In the genomic region with DNA sequence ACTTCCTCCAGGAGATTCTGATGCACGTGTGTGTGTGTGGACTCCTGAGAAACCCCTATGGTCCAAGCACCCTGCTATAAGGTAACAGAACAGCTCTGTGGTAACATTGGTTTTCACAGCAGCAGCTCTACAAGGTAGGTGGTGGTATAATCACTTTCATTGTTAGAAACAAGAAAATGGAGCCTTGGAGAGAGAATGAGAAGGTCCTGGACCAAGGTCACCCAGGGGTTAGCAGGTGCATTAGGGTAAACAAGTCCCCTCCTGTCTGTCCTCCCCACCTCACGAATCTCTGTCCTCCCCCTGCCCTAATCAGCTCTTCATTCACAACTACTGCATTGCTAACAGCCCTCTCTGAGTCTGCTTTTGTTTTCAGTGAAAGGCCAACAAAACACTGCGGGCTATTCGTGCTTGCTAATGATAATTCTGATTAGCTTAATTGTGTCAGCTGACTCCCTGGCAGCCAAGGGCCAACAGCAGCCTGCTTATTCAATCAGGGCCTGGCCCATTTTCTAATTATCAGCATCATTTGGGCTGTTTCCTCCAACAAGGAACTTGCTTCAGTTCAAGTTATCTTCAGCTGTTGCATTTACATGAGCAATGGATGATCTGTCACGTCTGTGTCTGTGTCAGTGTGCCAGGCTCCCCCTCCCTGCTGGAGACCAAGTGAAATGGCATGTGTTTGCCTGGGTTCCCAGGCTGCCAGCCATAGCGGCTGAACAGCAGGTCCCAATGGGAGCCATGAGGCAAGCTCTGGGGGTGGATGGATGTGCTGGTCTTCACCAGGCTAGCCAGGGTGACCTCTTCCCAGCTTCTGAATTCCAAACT, we compare ENCODE assay signal across 8 cellular contexts.
DNase-seq lines count a peak whose midpoint lies in the region; ATAC-seq lines count a peak whose summit lies in the region.

No MANE protein-coding gene starts in this region.

- H3K36me3 Mint-ChIP-seq in central memory CD8-positive, alpha-beta T cell (ENCODE audit: insufficient read depth), result no peaks in the 10 kb centered on the region

- no peaks in the 10 kb centered on the region for H3K9me3 Mint-ChIP-seq in central memory CD8-positive, alpha-beta T cell

- peak overlapping the region in 13 of 21 experiments; percentile 16 to 68 (median 40) for H3K27ac ChIP-seq in skin epidermis

- DNase-seq in stimulated activated CD4-positive, alpha-beta T cell treated with anti-CD3 and anti-CD28 coated beads, Interleukin-1b, Interleukin-23, amount 100 ng/mL, for 48 hours, result peak; percentile 10
- DNase-seq in stimulated activated CD4-positive, alpha-beta T cell treated with anti-CD3 and anti-CD28 coated beads, Interleukin-4, amount 100 ng/mL, for 1 hour, result no peak
- DNase-seq in central memory CD8-positive, alpha-beta T cell (ENCODE audit: low spot score in 2 of 2), result no peak
- DNase-seq in activated T-cell treated with anti-CD3 and anti-CD28 coated beads, Interleukin-2, amount 50 U/mL, for 48 hours, result no peak
- no peak for DNase-seq in kidney glomerular epithelial cell (lab: John Stamatoyannopoulos, UW)
- no peak for DNase-seq in HPDE6-E6E7 (ENCODE audit: extremely low spot score)

- ATAC-seq in HG03135 (IDR thresholded peaks at IDR 0.05; ENCODE audit: unreplicated experiment), result peak; percentile 85
- peak; percentile 40 for ATAC-seq in central memory CD8-positive, alpha-beta T cell (replicated peaks; ENCODE audit: extremely low read depth, poor library complexity, severe bottlenecking)

- no peak overlapping the region for H3K4me3 ChIP-seq in skin epidermis

- H3K27me3 Mint-ChIP-seq in central memory CD8-positive, alpha-beta T cell, result no peaks in the 10 kb centered on the region

- H3K4me3 Mint-ChIP-seq in central memory CD8-positive, alpha-beta T cell, result no peak overlapping the region

- H3K4me1 Mint-ChIP-seq in central memory CD8-positive, alpha-beta T cell, result peaks cover 6% of the 10 kb centered on the region

- H3K27ac Mint-ChIP-seq in central memory CD8-positive, alpha-beta T cell (ENCODE audit: low read depth), result no peak overlapping the region
